18 cellular contexts compared by ENCODE assay signal in the genomic region with DNA sequence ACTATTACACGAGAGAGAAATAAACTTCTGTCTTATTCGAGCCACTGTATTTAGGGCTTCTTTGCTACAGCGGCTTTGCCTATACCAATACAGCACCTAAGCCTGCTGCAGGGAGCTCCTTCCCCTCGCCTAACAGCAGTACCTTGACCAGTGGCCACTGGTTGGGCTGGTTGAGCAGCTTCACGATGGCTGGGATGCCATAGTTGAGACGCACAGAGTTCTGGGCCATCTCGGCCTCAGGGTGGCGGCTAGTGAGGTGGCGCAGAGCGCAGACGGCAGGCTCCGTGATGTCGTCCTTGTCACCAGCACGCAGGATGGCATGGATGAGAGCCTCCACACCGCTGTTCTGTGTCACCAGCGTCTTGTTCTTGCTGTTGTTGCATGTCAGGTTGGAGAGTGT. TPM values are rescaled to one million over a fixed set of nuclear protein-coding genes. Genes with fewer than 3 reads are reported as not detected.
A peak's percentile ranks its signal among the peaks of the same experiment; 100 is the strongest.
DNase-seq lines count a peak whose midpoint lies in the region; ATAC-seq, FAIRE-seq and TF ChIP-seq lines count a peak whose summit lies in the region.
"Had no signal": no experiment of that assay in that cellular context is flagged by ENCODE, and none has a peak within 500 bp of the region (broad histone marks: within the 10 kb centered on the region; RNA-seq: fewer than 3 reads in every experiment).

No MANE protein-coding gene starts in this region.

- ATAC-seq in HepG2, result no peak
- ATAC-seq in right lobe of liver, result no peak
- no peak for ATAC-seq in GM21447 (IDR thresholded peaks at IDR 0.05; ENCODE audit: unreplicated experiment)

- H4K20me1 ChIP-seq in HepG2 (ENCODE audit: insufficient read depth, low read length), result no peaks in the 10 kb centered on the region

- H3K36me3 ChIP-seq in HepG2 (replicated peaks in 1 of 2; ENCODE audit: control insufficient read depth in 1 of 2, insufficient read depth in 2 of 2, low read length in 2 of 2) (peaks cover 43 to 66% of the 10 kb centered on the region in 2 experiments; a peak in 4 of 5 replicates), right lobe of liver (peaks cover 0 to 97% (median 53%) of the 10 kb centered on the region in 4 donors), trophoblast cell (ENCODE audit: control insufficient read depth in 1 of 2, insufficient read depth in 2 of 2, low read length in 2 of 2) (peaks cover 81 to 83% of the 10 kb centered on the region in 2 experiments)

- 95% methylated on average over 8 of the region's 16 CpGs for WGBS in HepG2 (ENCODE audit: low lambda C conversion rate)
- WGBS in right lobe of liver (ENCODE audit: insufficient coverage, low coverage, low lambda C conversion rate, missing lambda C conversion rate), result 86% methylated on average over 3 of the region's 16 CpGs
- WGBS in trophoblast cell (ENCODE audit: extremely low coverage, insufficient coverage, insufficient read length), result no CpG with 5 or more reads among the region's 16 CpGs

- in situ Hi-C loops in HepG2 (cut with HindIII; ENCODE audit: extremely low pct_ligation_motif_present, low pct_unique_long_range_greater_than_20kb), result no loop called here

- H3K4ac ChIP-seq in trophoblast cell (ENCODE audit: low read depth, low read length), result no peak overlapping the region

- no peaks in the 10 kb centered on the region for H3K9me3 Mint-ChIP-seq in osteocyte (ENCODE audit: unreplicated experiment)
- H3K9me3 Mint-ChIP-seq: CD8-positive, alpha-beta memory T cell had no signal

- H3K36me3 Mint-ChIP-seq in osteocyte (ENCODE audit: unreplicated experiment), result peaks cover 58% of the 10 kb centered on the region
- H3K36me3 Mint-ChIP-seq: CD8-positive, alpha-beta memory T cell had no signal

- H4K12ac ChIP-seq in trophoblast cell (ENCODE audit: low read depth, low read length), result no peak overlapping the region

- no peak overlapping the region for H3K27ac Mint-ChIP-seq in osteocyte (ENCODE audit: unreplicated experiment)

- intact Hi-C loops in HepG2 (cut with micrococcal nuclease; ENCODE audit: unreplicated experiment) (no loop called here), right lobe of liver (cut with DNase I) (no loop called here)

- BruUV-seq in HepG2 (replicated peaks; lab: Mats Ljungman, UMichigan), result no TSS peak

- POLR2A ChIA-PET in HepG2 (lab: Yijun Ruan, JAX), result interaction anchor here (2.1 kb wide), 1 partner anchor 24 kb away, joined by 6 read pairs; a partner anchor contains a TSS
- POLR2A ChIA-PET in GM10248 (lab: Yijun Ruan, JAX), result no interaction called here

- TF ChIP-seq CTCF in HepG2 (CRISPR knock-in tag; IDR thresholded peaks at IDR 0.05), result no peak
- no peak for TF ChIP-seq CTCF in right lobe of liver (IDR thresholded peaks at IDR 0.05)
- no peak for TF ChIP-seq CTCF in GM10248 (IDR thresholded peaks at IDR 0.05; ENCODE audit: control extremely low read depth, extremely low read depth, low read depth, missing control alignments)
- TF ChIP-seq CTCF in osteocyte (IDR thresholded peaks at IDR 0.05), result no peak

- no peak overlapping the region for H3K4me3 Mint-ChIP-seq in osteocyte (ENCODE audit: unreplicated experiment)
- H3K4me3 Mint-ChIP-seq: CD8-positive, alpha-beta memory T cell had no signal

- H3K27ac ChIP-seq in HepG2 (ENCODE audit: extremely low read length, insufficient read depth, low read length), result no peak overlapping the region
- H3K27ac ChIP-seq in right lobe of liver, result no peak overlapping the region
- peak overlapping the region; percentile 36 for H3K27ac ChIP-seq in trophoblast cell (ENCODE audit: low read depth, low read length)
- H3K27ac ChIP-seq: BLaER1 had no signal

- no peak for TF ChIP-seq EP300 in HepG2 (IDR thresholded peaks at IDR 0.05; ENCODE audit: low read depth in 2 of 2, low read length in 2 of 2)
- TF ChIP-seq EP300 in HepG2 (CRISPR knock-in tag; IDR thresholded peaks at IDR 0.05; ENCODE audit: borderline replicate concordance), result no peak

- H4K91ac ChIP-seq in trophoblast cell (ENCODE audit: low read depth, low read length), result no peak overlapping the region

- no peak overlapping the region for H2BK120ac ChIP-seq in trophoblast cell (ENCODE audit: insufficient read depth, low read length, poor library complexity)

- CTCF ChIA-PET in HepG2 (lab: Yijun Ruan, JAX; ENCODE audit: low intra/inter-chr PET ratio, low total read pairs) (no interaction called here), GM10248 (lab: Yijun Ruan, JAX) (interaction anchor here (2.0 kb wide), 1 partner anchor 11 kb away, joined by 4 read pairs; no protein-coding TSS in a partner anchor)

- DNase-seq in HepG2 (ENCODE audit: low spot score), result no peak
- DNase-seq in right lobe of liver, result no peak
- peak; percentile 2 for DNase-seq in iPS-NIHi11 (ENCODE audit: low spot score)
- DNase-seq in trophoblast cell, result peak; percentile 97 to 98
- DNase-seq in GM10248 (ENCODE audit: extremely low spot score), result no peak
- no peak for DNase-seq in osteocyte (ENCODE audit: extremely low spot score, unreplicated experiment)
- DNase-seq: 8988T; AML-193; CD8-positive, alpha-beta memory T cell; DMS 273 treated with DMSO at 0.1 percent for 48 hours had no signal

- H3K4me1 Mint-ChIP-seq in osteocyte (ENCODE audit: unreplicated experiment), result no peaks in the 10 kb centered on the region
- H3K4me1 Mint-ChIP-seq: CD8-positive, alpha-beta memory T cell had no signal

- H3K23ac ChIP-seq in trophoblast cell (ENCODE audit: low read length), result no peak overlapping the region

- TF ChIP-seq RAD21 in HepG2 (CRISPR knock-in tag; IDR thresholded peaks at IDR 0.05), result no peak

- H3K79me1 ChIP-seq in trophoblast cell (ENCODE audit: low read length), result no peaks in the 10 kb centered on the region

- FAIRE-seq in HepG2 (lab: Jason Lieb, UNC), result no peak
- FAIRE-seq: GM12891, H1 had no signal

- H2AFZ ChIP-seq in HepG2 (ENCODE audit: low read length) (no peak overlapping the region), trophoblast cell (ENCODE audit: insufficient read depth, low read length, poor library complexity) (no peak overlapping the region)

- no peak overlapping the region for H3K4me2 ChIP-seq in HepG2 (ENCODE audit: low read depth, low read length)
- no peak overlapping the region for H3K4me2 ChIP-seq in trophoblast cell (ENCODE audit: low read length)
- H3K4me2 ChIP-seq: BLaER1 had no signal

- TF ChIP-seq POLR2A in HepG2 (IDR thresholded peaks at IDR 0.05; ENCODE audit: insufficient read depth in 1 of 2, low read depth in 2 of 2, low read length in 2 of 2), result no peak
- TF ChIP-seq POLR2A in right lobe of liver (IDR thresholded peaks at IDR 0.05), result no peak

- no peak overlapping the region for H2BK12ac ChIP-seq in trophoblast cell (ENCODE audit: low read length)

- no peak overlapping the region for H3K14ac ChIP-seq in trophoblast cell (ENCODE audit: low read length)

- H3K4me1 ChIP-seq in HepG2 (ENCODE audit: insufficient read depth, low read length) (no peaks in the 10 kb centered on the region), right lobe of liver (no peaks in the 10 kb centered on the region), trophoblast cell (ENCODE audit: control insufficient read depth in 1 of 2, insufficient read depth in 2 of 2, low read length in 2 of 2) (peaks cover 2 to 8% of the 10 kb centered on the region in 2 experiments)
- H3K4me1 ChIP-seq: HAP-1 had no signal

- no peak overlapping the region for H4K8ac ChIP-seq in trophoblast cell (ENCODE audit: low read depth, low read length)

- H2AK5ac ChIP-seq in trophoblast cell (ENCODE audit: low read length), result no peak overlapping the region

- H3K4me3 ChIP-seq in HepG2 (replicated peaks in 1 of 3; ENCODE audit: insufficient read depth in 1 of 3, low read depth in 2 of 3, low read length in 3 of 3) (no peak overlapping the region), right lobe of liver (no peak overlapping the region), trophoblast cell (ENCODE audit: low read depth, low read length) (no peak overlapping the region)
- H3K4me3 ChIP-seq: BLaER1, HAP-1 had no signal

- no peaks in the 10 kb centered on the region for H3K79me2 ChIP-seq in HepG2 (ENCODE audit: insufficient read depth, low read length)
- H3K79me2 ChIP-seq in trophoblast cell (ENCODE audit: control insufficient read depth, insufficient read depth, low read length, poor library complexity), result no peaks in the 10 kb centered on the region

- no peak overlapping the region for H2BK5ac ChIP-seq in trophoblast cell (ENCODE audit: low read depth, low read length, poor library complexity)

- peak overlapping the region; percentile 8 for H3K18ac ChIP-seq in trophoblast cell (ENCODE audit: low read length)

- H3K9ac ChIP-seq in HepG2 (ENCODE audit: insufficient read depth, low read depth, low read length) (no peak overlapping the region), trophoblast cell (ENCODE audit: low read length) (no peak overlapping the region)
- H3K9ac ChIP-seq: BLaER1 had no signal

- H3K27me3 ChIP-seq in HepG2 (ENCODE audit: control insufficient read depth in 1 of 2, insufficient read depth in 2 of 2, low read length in 2 of 2) (no peaks in the 10 kb centered on the region), right lobe of liver (no peaks in the 10 kb centered on the region), trophoblast cell (ENCODE audit: insufficient read depth, low read length) (no peaks in the 10 kb centered on the region)
- H3K27me3 ChIP-seq: BLaER1 had no signal

- H3K27me3 Mint-ChIP-seq in osteocyte (ENCODE audit: unreplicated experiment), result no peaks in the 10 kb centered on the region

- H3K9me3 ChIP-seq in HepG2 (ENCODE audit: low read length), result no peaks in the 10 kb centered on the region
- no peaks in the 10 kb centered on the region for H3K9me3 ChIP-seq in right lobe of liver
- H3K9me3 ChIP-seq in trophoblast cell (ENCODE audit: insufficient read depth, low read depth, low read length), result peaks cover 12% of the 10 kb centered on the region
- H3K9me3 ChIP-seq: BLaER1, HAP-1 had no signal

RNA-seq across cellular contexts. Expression of a gene that starts 23.7 kb away (rescaled TPM):
- total RNA-seq in HepG2 (2016; rRNA removed; fragmentation: Illumina TruSeq; extraction: Trizol) (20.6 and 20.9 TPM in 2 replicates), right lobe of liver (10 to 100 TPM; 54.3 to 74.8 (median 65.7) TPM), osteocyte (79.8 and 92.6 TPM in 2 replicates)
- total RNA-seq in HepG2 (2016; cell fraction: cytosol; rRNA removed; fragmentation: Illumina TruSeq; extraction: Trizol; ENCODE audit: low read depth), result 6.9 and 7.8 TPM in 2 replicates
- 16.7 and 22.4 TPM in 2 replicates for total RNA-seq in HepG2 (2016; cell fraction: insoluble cytoplasmic fraction; rRNA removed; fragmentation: Illumina TruSeq; extraction: Trizol)
- total RNA-seq in HepG2 (2016; cell fraction: membrane; rRNA removed; fragmentation: Illumina TruSeq; extraction: Trizol), result 11.7 and 12.0 TPM in 2 replicates
- total RNA-seq in HepG2 (2016; cell fraction: nucleus; rRNA removed; fragmentation: Illumina TruSeq; extraction: Trizol), result 15.0 and 20.7 TPM in 2 replicates
- 12.1 and 21.4 TPM in 2 replicates for polyA plus RNA-seq in HepG2 (2011; rRNA removed)
- 8.9 and 10.9 TPM in 2 replicates for polyA plus RNA-seq in HepG2 (2011; cell fraction: cytosol; rRNA removed)
- 23.8 and 30.1 TPM in 2 replicates for polyA plus RNA-seq in HepG2 (2011; cell fraction: nucleus; rRNA removed)
- 36.1 and 37.0 TPM in 2 replicates for polyA plus RNA-seq in HepG2 (2012)
- 3.5 and 4.6 TPM in 2 replicates for polyA plus RNA-seq in HepG2 (2016; cell fraction: cytosol; fragmentation: Illumina TruSeq; extraction: Trizol; ENCODE audit: low read depth)
- 22.1 and 35.3 TPM in 2 replicates for polyA plus RNA-seq in HepG2 (2016; cell fraction: insoluble cytoplasmic fraction; fragmentation: Illumina TruSeq; extraction: Trizol; ENCODE audit: low read depth)
- polyA plus RNA-seq in HepG2 (2016; cell fraction: membrane; fragmentation: Illumina TruSeq; extraction: Trizol; ENCODE audit: low read depth), result 9.5 and 10.0 TPM in 2 replicates
- 24.1 and 25.5 TPM in 2 replicates for polyA plus RNA-seq in HepG2 (2016; cell fraction: nucleus; fragmentation: Illumina TruSeq; extraction: Trizol; ENCODE audit: insufficient read depth, low read depth)
- 43.6 and 59.1 TPM in 2 replicates for polyA minus RNA-seq in HepG2 (2011; rRNA and poly(A)+ RNA removed; ENCODE audit: low replicate concordance)
- polyA minus RNA-seq in HepG2 (2011; cell fraction: cytosol; rRNA and poly(A)+ RNA removed), result 25.9 and 32.6 TPM in 2 replicates
- polyA minus RNA-seq in HepG2 (2011; cell fraction: nucleus; rRNA and poly(A)+ RNA removed), result 13.5 and 13.8 TPM in 2 replicates
- polyA plus RNA-seq in trophoblast cell (2013), result 367 and 395 TPM in 2 replicates
- polyA plus RNA-seq: CD8-positive, alpha-beta memory T cell had no signal

RNA-seq across cellular contexts. Expression of a gene that starts 28.4 kb away (rescaled TPM):
- 0.07 and 0.08 TPM in 2 replicates for total RNA-seq in HepG2 (2016; rRNA removed; fragmentation: Illumina TruSeq; extraction: Trizol)
- not detected in 2 replicates for total RNA-seq in HepG2 (2016; cell fraction: cytosol; rRNA removed; fragmentation: Illumina TruSeq; extraction: Trizol; ENCODE audit: low read depth)
- total RNA-seq in HepG2 (2016; cell fraction: insoluble cytoplasmic fraction; rRNA removed; fragmentation: Illumina TruSeq; extraction: Trizol), result 0.07 and 0.11 TPM in 2 replicates
- 0.03 TPM in 1 of 2 replicates, not detected in the other for total RNA-seq in HepG2 (2016; cell fraction: membrane; rRNA removed; fragmentation: Illumina TruSeq; extraction: Trizol)
- 0.12 TPM in 1 of 2 replicates, not detected in the other for total RNA-seq in HepG2 (2016; cell fraction: nucleus; rRNA removed; fragmentation: Illumina TruSeq; extraction: Trizol)
- 0.07 and 0.30 TPM in 2 replicates for polyA plus RNA-seq in HepG2 (2011; rRNA removed)
- 0.07 and 0.08 TPM in 2 replicates for polyA plus RNA-seq in HepG2 (2011; cell fraction: cytosol; rRNA removed)
- polyA plus RNA-seq in HepG2 (2011; cell fraction: nucleus; rRNA removed), result 1.1 TPM in 2 replicates
- 0.13 and 0.19 TPM in 2 replicates for polyA plus RNA-seq in HepG2 (2012)
- polyA plus RNA-seq in HepG2 (2016; cell fraction: cytosol; fragmentation: Illumina TruSeq; extraction: Trizol; ENCODE audit: low read depth), result not detected in 2 replicates
- polyA plus RNA-seq in HepG2 (2016; cell fraction: insoluble cytoplasmic fraction; fragmentation: Illumina TruSeq; extraction: Trizol; ENCODE audit: low read depth), result 0.11 TPM in 1 of 2 replicates, not detected in the other
- not detected in 2 replicates for polyA plus RNA-seq in HepG2 (2016; cell fraction: membrane; fragmentation: Illumina TruSeq; extraction: Trizol; ENCODE audit: low read depth)
- polyA plus RNA-seq in HepG2 (2016; cell fraction: nucleus; fragmentation: Illumina TruSeq; extraction: Trizol; ENCODE audit: insufficient read depth, low read depth), result 0.11 and 0.15 TPM in 2 replicates
- polyA minus RNA-seq in HepG2 (2011; rRNA and poly(A)+ RNA removed; ENCODE audit: low replicate concordance), result 0.07 TPM in 1 of 2 replicates, not detected in the other
- polyA minus RNA-seq in HepG2 (2011; cell fraction: cytosol; rRNA and poly(A)+ RNA removed), result not detected in 2 replicates
- polyA minus RNA-seq in HepG2 (2011; cell fraction: nucleus; rRNA and poly(A)+ RNA removed), result 0.12 and 0.26 TPM in 2 replicates
- total RNA-seq in right lobe of liver, result under 1 TPM in 3 of 6 experiments, not detected in 3; 0.07 to 0.10 (median 0.07) TPM
- polyA plus RNA-seq in trophoblast cell (2013), result 14.5 and 20.7 TPM in 2 replicates
- 0.11 and 0.24 TPM in 2 replicates for total RNA-seq in osteocyte
- polyA plus RNA-seq: CD8-positive, alpha-beta memory T cell had no signal

RNA-seq across cellular contexts. Expression of a gene that starts 48.9 kb away (rescaled TPM):
- total RNA-seq in HepG2 (2016; rRNA removed; fragmentation: Illumina TruSeq; extraction: Trizol) (13.5 and 37.1 TPM in 2 replicates), right lobe of liver (1 to 10 TPM; 1.8 to 3.8 (median 2.8) TPM), osteocyte (67.8 and 72.8 TPM in 2 replicates)
- total RNA-seq in HepG2 (2016; cell fraction: cytosol; rRNA removed; fragmentation: Illumina TruSeq; extraction: Trizol; ENCODE audit: low read depth), result 12.6 and 14.5 TPM in 2 replicates
- 12.2 and 37.7 TPM in 2 replicates for total RNA-seq in HepG2 (2016; cell fraction: insoluble cytoplasmic fraction; rRNA removed; fragmentation: Illumina TruSeq; extraction: Trizol)
- 17.3 and 17.5 TPM in 2 replicates for total RNA-seq in HepG2 (2016; cell fraction: membrane; rRNA removed; fragmentation: Illumina TruSeq; extraction: Trizol)
- total RNA-seq in HepG2 (2016; cell fraction: nucleus; rRNA removed; fragmentation: Illumina TruSeq; extraction: Trizol), result 28.1 and 32.5 TPM in 2 replicates
- polyA plus RNA-seq in HepG2 (2011; rRNA removed), result 50.6 and 54.9 TPM in 2 replicates
- polyA plus RNA-seq in HepG2 (2011; cell fraction: cytosol; rRNA removed), result 37.2 and 55.7 TPM in 2 replicates
- 33.0 and 36.4 TPM in 2 replicates for polyA plus RNA-seq in HepG2 (2011; cell fraction: nucleus; rRNA removed)
- polyA plus RNA-seq in HepG2 (2012), result 22.4 and 34.3 TPM in 2 replicates
- polyA plus RNA-seq in HepG2 (2016; cell fraction: cytosol; fragmentation: Illumina TruSeq; extraction: Trizol; ENCODE audit: low read depth), result 4.6 and 5.5 TPM in 2 replicates
- polyA plus RNA-seq in HepG2 (2016; cell fraction: insoluble cytoplasmic fraction; fragmentation: Illumina TruSeq; extraction: Trizol; ENCODE audit: low read depth), result 14.8 and 17.0 TPM in 2 replicates
- 9.6 and 11.3 TPM in 2 replicates for polyA plus RNA-seq in HepG2 (2016; cell fraction: membrane; fragmentation: Illumina TruSeq; extraction: Trizol; ENCODE audit: low read depth)
- 63.5 and 69.5 TPM in 2 replicates for polyA plus RNA-seq in HepG2 (2016; cell fraction: nucleus; fragmentation: Illumina TruSeq; extraction: Trizol; ENCODE audit: insufficient read depth, low read depth)
- polyA minus RNA-seq in HepG2 (2011; rRNA and poly(A)+ RNA removed; ENCODE audit: low replicate concordance), result 44.3 and 65.0 TPM in 2 replicates
- polyA minus RNA-seq in HepG2 (2011; cell fraction: cytosol; rRNA and poly(A)+ RNA removed), result 22.5 and 26.8 TPM in 2 replicates
- 21.6 and 23.9 TPM in 2 replicates for polyA minus RNA-seq in HepG2 (2011; cell fraction: nucleus; rRNA and poly(A)+ RNA removed)
- polyA plus RNA-seq in trophoblast cell (2013), result 27.5 and 27.8 TPM in 2 replicates

RNA-seq across cellular contexts. Expression of a gene that starts 50.0 kb away (rescaled TPM):
- total RNA-seq in HepG2 (2016; rRNA removed; fragmentation: Illumina TruSeq; extraction: Trizol) (46.5 and 149 TPM in 2 replicates), right lobe of liver (1 to 10 TPM; 2.4 to 5.1 (median 4.0) TPM), osteocyte (408 and 426 TPM in 2 replicates)
- 31.7 and 32.8 TPM in 2 replicates for total RNA-seq in HepG2 (2016; cell fraction: cytosol; rRNA removed; fragmentation: Illumina TruSeq; extraction: Trizol; ENCODE audit: low read depth)
- 37.6 and 157 TPM in 2 replicates for total RNA-seq in HepG2 (2016; cell fraction: insoluble cytoplasmic fraction; rRNA removed; fragmentation: Illumina TruSeq; extraction: Trizol)
- 42.3 and 48.1 TPM in 2 replicates for total RNA-seq in HepG2 (2016; cell fraction: membrane; rRNA removed; fragmentation: Illumina TruSeq; extraction: Trizol)
- 148 and 181 TPM in 2 replicates for total RNA-seq in HepG2 (2016; cell fraction: nucleus; rRNA removed; fragmentation: Illumina TruSeq; extraction: Trizol)
- polyA plus RNA-seq in HepG2 (2011; rRNA removed), result 543 and 573 TPM in 2 replicates
- polyA plus RNA-seq in HepG2 (2011; cell fraction: cytosol; rRNA removed), result 288 and 579 TPM in 2 replicates
- polyA plus RNA-seq in HepG2 (2011; cell fraction: nucleus; rRNA removed), result 3,059 and 4,867 TPM in 2 replicates
- 224 and 292 TPM in 2 replicates for polyA plus RNA-seq in HepG2 (2012)
- polyA plus RNA-seq in HepG2 (2016; cell fraction: cytosol; fragmentation: Illumina TruSeq; extraction: Trizol; ENCODE audit: low read depth), result 18.4 and 19.7 TPM in 2 replicates
- polyA plus RNA-seq in HepG2 (2016; cell fraction: insoluble cytoplasmic fraction; fragmentation: Illumina TruSeq; extraction: Trizol; ENCODE audit: low read depth), result 46.0 and 56.5 TPM in 2 replicates
- polyA plus RNA-seq in HepG2 (2016; cell fraction: membrane; fragmentation: Illumina TruSeq; extraction: Trizol; ENCODE audit: low read depth), result 32.1 and 36.5 TPM in 2 replicates
- polyA plus RNA-seq in HepG2 (2016; cell fraction: nucleus; fragmentation: Illumina TruSeq; extraction: Trizol; ENCODE audit: insufficient read depth, low read depth), result 597 and 623 TPM in 2 replicates
- 133 and 613 TPM in 2 replicates for polyA minus RNA-seq in HepG2 (2011; rRNA and poly(A)+ RNA removed; ENCODE audit: low replicate concordance)
- polyA minus RNA-seq in HepG2 (2011; cell fraction: cytosol; rRNA and poly(A)+ RNA removed), result 159 and 170 TPM in 2 replicates
- 231 and 275 TPM in 2 replicates for polyA minus RNA-seq in HepG2 (2011; cell fraction: nucleus; rRNA and poly(A)+ RNA removed)
- polyA plus RNA-seq in trophoblast cell (2013), result 181 and 187 TPM in 2 replicates
- polyA plus RNA-seq: CD8-positive, alpha-beta memory T cell had no signal

RNA-seq across cellular contexts. Expression of a gene that starts 50.7 kb away (rescaled TPM):
- 0.42 TPM in 1 of 2 replicates, not detected in the other for total RNA-seq in HepG2 (2016; rRNA removed; fragmentation: Illumina TruSeq; extraction: Trizol)
- total RNA-seq in HepG2 (2016; cell fraction: cytosol; rRNA removed; fragmentation: Illumina TruSeq; extraction: Trizol; ENCODE audit: low read depth), result not detected in 2 replicates
- total RNA-seq in HepG2 (2016; cell fraction: insoluble cytoplasmic fraction; rRNA removed; fragmentation: Illumina TruSeq; extraction: Trizol), result 0.52 TPM in 1 of 2 replicates, not detected in the other
- total RNA-seq in HepG2 (2016; cell fraction: membrane; rRNA removed; fragmentation: Illumina TruSeq; extraction: Trizol), result not detected in 2 replicates
- total RNA-seq in HepG2 (2016; cell fraction: nucleus; rRNA removed; fragmentation: Illumina TruSeq; extraction: Trizol), result 1.4 TPM in 1 of 2 replicates, not detected in the other
- polyA plus RNA-seq in HepG2 (2011; rRNA removed), result 0.32 and 0.65 TPM in 2 replicates
- polyA plus RNA-seq in HepG2 (2011; cell fraction: cytosol; rRNA removed), result 0.32 and 0.93 TPM in 2 replicates
- not detected in 2 replicates for polyA plus RNA-seq in HepG2 (2011; cell fraction: nucleus; rRNA removed)
- polyA plus RNA-seq in HepG2 (2012), result 0.56 and 4.9 TPM in 2 replicates
- not detected in 2 replicates for polyA plus RNA-seq in HepG2 (2016; cell fraction: cytosol; fragmentation: Illumina TruSeq; extraction: Trizol; ENCODE audit: low read depth)
- polyA plus RNA-seq in HepG2 (2016; cell fraction: insoluble cytoplasmic fraction; fragmentation: Illumina TruSeq; extraction: Trizol; ENCODE audit: low read depth), result 1.1 TPM in 1 of 2 replicates, not detected in the other
- not detected in 2 replicates for polyA plus RNA-seq in HepG2 (2016; cell fraction: membrane; fragmentation: Illumina TruSeq; extraction: Trizol; ENCODE audit: low read depth)
- 1.4 TPM in 1 of 2 replicates, not detected in the other for polyA plus RNA-seq in HepG2 (2016; cell fraction: nucleus; fragmentation: Illumina TruSeq; extraction: Trizol; ENCODE audit: insufficient read depth, low read depth)
- polyA minus RNA-seq in HepG2 (2011; rRNA and poly(A)+ RNA removed; ENCODE audit: low replicate concordance), result 0.58 TPM in 1 of 2 replicates, not detected in the other
- polyA minus RNA-seq in HepG2 (2011; cell fraction: cytosol; rRNA and poly(A)+ RNA removed), result not detected in 2 replicates
- not detected in 2 replicates for polyA minus RNA-seq in HepG2 (2011; cell fraction: nucleus; rRNA and poly(A)+ RNA removed)
- not detected for total RNA-seq in right lobe of liver
- polyA plus RNA-seq in trophoblast cell (2013), result 25.4 and 27.3 TPM in 2 replicates
- not detected in 2 replicates for total RNA-seq in osteocyte
- total RNA-seq: CD8-positive, alpha-beta memory T cell; Daoy; G401; H1; HT1080 had no signal
- polyA plus RNA-seq: CD8-positive, alpha-beta memory T cell; H1 had no signal

Comparison
In these comparisons a context has a peak if more than half of its experiments do, and no peak if none do; other contexts are left out.
1. DNase-seq: peak in iPS-NIHi11 (single experiment) and trophoblast cell (2 of 2); none in HepG2 (single experiment), right lobe of liver (0 of 3), GM10248 (single experiment) and osteocyte (single experiment).